10 cellular contexts compared by ENCODE assay signal in genomic region chr1:1758692-1759455, GRCh38. TPM values are rescaled to one million over a fixed set of nuclear protein-coding genes. Genes with fewer than 3 reads are reported as not detected.
DNase-seq lines count a peak whose midpoint lies in the region; ATAC-seq and TF ChIP-seq lines count a peak whose summit lies in the region.
"Had no signal": no experiment of that assay in that cellular context is flagged by ENCODE, and none has a peak within 500 bp of the region (broad histone marks: within the 10 kb centered on the region; RNA-seq: fewer than 3 reads in every experiment).

No MANE protein-coding gene starts in this region.

- H3K9me3 ChIP-seq in breast epithelium (no peaks in the 10 kb centered on the region), suprapubic skin (no peaks in the 10 kb centered on the region)

- TF ChIP-seq EP300 in Ishikawa (IDR thresholded peaks at IDR 0.05; ENCODE audit: borderline replicate concordance) (peak; percentile 73; the same call in 1 of the 2 replicates), suprapubic skin (IDR thresholded peaks at IDR 0.05) (no peak)

- no peak for TF ChIP-seq POLR2A in breast epithelium (IDR thresholded peaks at IDR 0.05)
- no peak for TF ChIP-seq POLR2A in suprapubic skin (IDR thresholded peaks at IDR 0.05)

- TF ChIP-seq CTCF in breast epithelium (IDR thresholded peaks at IDR 0.05) (no peak), suprapubic skin (IDR thresholded peaks at IDR 0.05) (no peak), GM10248 (IDR thresholded peaks at IDR 0.05; ENCODE audit: control extremely low read depth, extremely low read depth, low read depth, missing control alignments) (no peak)

- WGBS in suprapubic skin: 63% methylated on average over 18 of the region's 34 CpGs

- no peaks in the 10 kb centered on the region for H3K36me3 ChIP-seq in breast epithelium
- peaks cover 77% of the 10 kb centered on the region for H3K36me3 ChIP-seq in suprapubic skin

- H3K27me3 ChIP-seq in breast epithelium (no peaks in the 10 kb centered on the region), suprapubic skin (no peaks in the 10 kb centered on the region)

- H3K4me3 ChIP-seq in breast epithelium (peak overlapping the region in 1 of 3 donors; percentile 35), suprapubic skin (no peak overlapping the region)

- TF ChIP-seq RAD21 in Ishikawa (IDR thresholded peaks at IDR 0.05; ENCODE audit: low read depth): peak; percentile 12; the same call in 1 of the 2 replicates

- H3K4me1 ChIP-seq in breast epithelium (no peaks in the 10 kb centered on the region), suprapubic skin (peaks cover 13% of the 10 kb centered on the region)

- H3K27ac ChIP-seq in breast epithelium: peak overlapping the region; percentile 75 to 81
- peak overlapping the region; percentile 4 for H3K27ac ChIP-seq in suprapubic skin

- intact Hi-C loops in breast epithelium (cut with DNase I; ENCODE audit: low total_unique reads): no loop called here
- intact Hi-C loops in left colon (cut with DNase I, micrococcal nuclease): no loop called here

- ATAC-seq in left colon: peak; percentile 87

- DNase-seq in breast epithelium (ENCODE audit: low spot score in 2 of 2) (peak; percentile 67 to 89), left colon (peak; percentile 95 to 96), suprapubic skin (ENCODE audit: low spot score in 2 of 2) (no peak), activated gamma-delta T cell (lab: John Stamatoyannopoulos, UW) (no peak), GM19238 (ENCODE audit: insufficient read length, low spot score) (no peak), GM10248 (ENCODE audit: extremely low spot score) (no peak)
- DNase-seq: activated naive CD4-positive, alpha-beta T cell treated with anti-CD3 and anti-CD28 coated beads, Interleukin-2, amount 10 ng/mL, durations not matched to agents 7 days and 5 days; foreskin fibroblast; MV-4-11 had no signal

- POLR2A ChIA-PET in GM10248 (lab: Yijun Ruan, JAX): no interaction called here

- CTCF ChIA-PET in GM10248 (lab: Yijun Ruan, JAX): interaction anchor here (1.0 kb wide), 1 partner anchor 147 kb away, joined by 4 read pairs; no protein-coding TSS in a partner anchor

TF ChIP-seq in Ishikawa, 13 proteins besides CTCF, POLR2A, EP300 and RAD21:
- TF ChIP-seq EGR1 (IDR thresholded peaks at IDR 0.05): no peak
- peak; percentile 88 for TF ChIP-seq MAX (IDR thresholded peaks at IDR 0.05)
- peak; percentile 63 for TF ChIP-seq USF1 (IDR thresholded peaks at IDR 0.05)
- TF ChIP-seq TAF1 (IDR thresholded peaks at IDR 0.05; ENCODE audit: low read depth): peak; percentile 48; the same call in 1 of the 2 replicates
- peak; percentile 53; the same call in 1 of the 2 replicates for TF ChIP-seq FOXM1 (IDR thresholded peaks at IDR 0.05; ENCODE audit: borderline replicate concordance, low read depth)
- TF ChIP-seq TCF12 (IDR thresholded peaks at IDR 0.05; ENCODE audit: low read depth): peak; percentile 94
- TF ChIP-seq CREB1 (IDR thresholded peaks at IDR 0.05; ENCODE audit: low read depth): no peak
- TF ChIP-seq CEBPB (IDR thresholded peaks at IDR 0.05): no peak
- no peak for TF ChIP-seq REST (IDR thresholded peaks at IDR 0.05; ENCODE audit: low read depth)
- no peak; the same call in 1 of the 2 replicates for TF ChIP-seq YY1 (IDR thresholded peaks at IDR 0.05; ENCODE audit: low read depth)
- peak; percentile 90 for TF ChIP-seq ZBTB7A (IDR thresholded peaks at IDR 0.05; ENCODE audit: low read depth)
- peak; percentile 58; the same call in 1 of the 2 replicates for TF ChIP-seq TEAD4 (IDR thresholded peaks at IDR 0.05)
- TF ChIP-seq NFIC (IDR thresholded peaks at IDR 0.05): peak; percentile 95
TF ChIP-seq in Ishikawa: peak in this region for 8.

RNA-seq across cellular contexts. Expression of gene NADK, which starts 19.4 kb away (rescaled TPM):
- total RNA-seq in breast epithelium (10 to 100 TPM; 71.1 to 89.1 (median 87.4) TPM), left colon (100 to 1,000 TPM; 141 to 156 TPM), suprapubic skin (10 to 100 TPM; 55.5 to 78.3 (median 64.1) TPM)

RNA-seq across cellular contexts. Expression of gene CDK11A, which starts 34.7 kb away (rescaled TPM):
- total RNA-seq in breast epithelium (10 to 100 TPM; 27.8 to 51.8 (median 41.6) TPM), left colon (10 to 100 TPM; 66.4 to 72.3 TPM), suprapubic skin (100 to 1,000 TPM in 1 of 4 donors, 10 to 100 TPM in 3; 23.6 to 136 (median 53.4) TPM)

Comparison
In these comparisons a context has a peak if more than half of its experiments do, and no peak if none do; other contexts are left out.
1. DNase-seq: peak in breast epithelium (2 of 2) and left colon (2 of 2); none in suprapubic skin (0 of 2), activated gamma-delta T cell (single experiment), GM19238 (single experiment) and GM10248 (single experiment).